In the genomic region with DNA sequence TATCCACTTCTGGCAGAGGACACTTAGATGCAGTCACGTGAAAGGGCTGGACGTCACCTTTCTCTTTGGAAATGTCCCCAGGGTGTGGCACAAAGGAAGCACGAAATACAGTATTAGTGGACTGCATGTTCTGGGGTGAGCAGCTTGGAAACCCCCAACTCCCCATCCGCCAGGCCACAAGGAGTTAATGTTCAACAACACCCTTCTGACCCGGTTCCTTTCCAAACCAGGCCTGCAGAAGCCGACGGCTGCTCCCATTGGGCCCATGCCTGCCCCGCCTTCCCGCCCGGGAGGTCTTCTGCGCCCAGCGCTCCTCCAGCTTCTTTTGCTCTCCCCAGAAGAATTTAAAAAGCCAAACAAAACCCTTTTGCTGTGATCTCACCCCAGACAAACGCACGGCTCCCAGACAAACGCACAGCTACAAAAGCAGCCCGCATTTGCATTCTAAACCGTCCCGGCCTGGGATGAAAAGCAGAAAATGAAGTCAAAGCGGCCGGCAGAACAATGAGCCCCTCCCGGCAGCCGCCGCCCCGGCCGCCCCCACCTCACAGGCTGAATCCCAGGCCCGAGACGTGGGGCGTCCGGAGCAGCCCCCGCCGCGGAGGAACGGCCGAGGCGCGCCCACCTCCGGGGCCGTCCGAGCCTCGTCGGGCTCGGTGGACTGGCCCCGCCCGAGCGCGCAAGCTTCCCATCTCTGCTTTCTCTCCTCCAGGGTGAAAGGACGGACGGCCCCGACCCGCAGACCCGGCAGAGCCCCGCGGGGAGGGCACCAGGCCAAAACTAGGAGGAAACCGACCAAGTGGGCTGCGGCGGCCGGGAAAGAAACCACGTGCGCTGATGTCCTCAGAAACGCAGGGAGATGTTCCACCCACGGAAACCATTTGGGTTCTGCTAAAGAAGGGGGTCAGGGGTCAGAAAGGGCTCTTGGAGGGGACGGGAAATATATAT, we compare ENCODE assay signal across 2 cellular contexts.
TF ChIP-seq lines count a peak whose summit lies in the region.

No MANE protein-coding gene starts in this region.

TF ChIP-seq in SK-N-SH, 30 proteins besides CTCF, POLR2A, EP300 and RAD21 (continued from another document):
- TF ChIP-seq, protein P1, sequence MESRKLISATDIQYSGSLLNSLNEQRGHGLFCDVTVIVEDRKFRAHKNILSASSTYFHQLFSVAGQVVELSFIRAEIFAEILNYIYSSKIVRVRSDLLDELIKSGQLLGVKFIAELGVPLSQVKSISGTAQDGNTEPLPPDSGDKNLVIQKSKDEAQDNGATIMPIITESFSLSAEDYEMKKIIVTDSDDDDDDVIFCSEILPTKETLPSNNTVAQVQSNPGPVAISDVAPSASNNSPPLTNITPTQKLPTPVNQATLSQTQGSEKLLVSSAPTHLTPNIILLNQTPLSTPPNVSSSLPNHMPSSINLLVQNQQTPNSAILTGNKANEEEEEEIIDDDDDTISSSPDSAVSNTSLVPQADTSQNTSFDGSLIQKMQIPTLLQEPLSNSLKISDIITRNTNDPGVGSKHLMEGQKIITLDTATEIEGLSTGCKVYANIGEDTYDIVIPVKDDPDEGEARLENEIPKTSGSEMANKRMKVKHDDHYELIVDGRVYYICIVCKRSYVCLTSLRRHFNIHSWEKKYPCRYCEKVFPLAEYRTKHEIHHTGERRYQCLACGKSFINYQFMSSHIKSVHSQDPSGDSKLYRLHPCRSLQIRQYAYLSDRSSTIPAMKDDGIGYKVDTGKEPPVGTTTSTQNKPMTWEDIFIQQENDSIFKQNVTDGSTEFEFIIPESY (IDR thresholded peaks at IDR 0.05; ENCODE audit: borderline replicate concordance, low read depth) = no peak
- no peak for TF ChIP-seq YY1 (IDR thresholded peaks at IDR 0.05; ENCODE audit: low read depth)
- TF ChIP-seq, protein P2, sequence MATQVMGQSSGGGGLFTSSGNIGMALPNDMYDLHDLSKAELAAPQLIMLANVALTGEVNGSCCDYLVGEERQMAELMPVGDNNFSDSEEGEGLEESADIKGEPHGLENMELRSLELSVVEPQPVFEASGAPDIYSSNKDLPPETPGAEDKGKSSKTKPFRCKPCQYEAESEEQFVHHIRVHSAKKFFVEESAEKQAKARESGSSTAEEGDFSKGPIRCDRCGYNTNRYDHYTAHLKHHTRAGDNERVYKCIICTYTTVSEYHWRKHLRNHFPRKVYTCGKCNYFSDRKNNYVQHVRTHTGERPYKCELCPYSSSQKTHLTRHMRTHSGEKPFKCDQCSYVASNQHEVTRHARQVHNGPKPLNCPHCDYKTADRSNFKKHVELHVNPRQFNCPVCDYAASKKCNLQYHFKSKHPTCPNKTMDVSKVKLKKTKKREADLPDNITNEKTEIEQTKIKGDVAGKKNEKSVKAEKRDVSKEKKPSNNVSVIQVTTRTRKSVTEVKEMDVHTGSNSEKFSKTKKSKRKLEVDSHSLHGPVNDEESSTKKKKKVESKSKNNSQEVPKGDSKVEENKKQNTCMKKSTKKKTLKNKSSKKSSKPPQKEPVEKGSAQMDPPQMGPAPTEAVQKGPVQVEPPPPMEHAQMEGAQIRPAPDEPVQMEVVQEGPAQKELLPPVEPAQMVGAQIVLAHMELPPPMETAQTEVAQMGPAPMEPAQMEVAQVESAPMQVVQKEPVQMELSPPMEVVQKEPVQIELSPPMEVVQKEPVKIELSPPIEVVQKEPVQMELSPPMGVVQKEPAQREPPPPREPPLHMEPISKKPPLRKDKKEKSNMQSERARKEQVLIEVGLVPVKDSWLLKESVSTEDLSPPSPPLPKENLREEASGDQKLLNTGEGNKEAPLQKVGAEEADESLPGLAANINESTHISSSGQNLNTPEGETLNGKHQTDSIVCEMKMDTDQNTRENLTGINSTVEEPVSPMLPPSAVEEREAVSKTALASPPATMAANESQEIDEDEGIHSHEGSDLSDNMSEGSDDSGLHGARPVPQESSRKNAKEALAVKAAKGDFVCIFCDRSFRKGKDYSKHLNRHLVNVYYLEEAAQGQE (IDR thresholded peaks at IDR 0.05; ENCODE audit: low read depth, low read length) = no peak
- no peak for TF ChIP-seq RCOR1 (IDR thresholded peaks at IDR 0.05; ENCODE audit: low read length)
- TF ChIP-seq FOSL2 (IDR thresholded peaks at IDR 0.05; ENCODE audit: borderline replicate concordance, low read depth) = no peak
- no peak for TF ChIP-seq FOXM1 (IDR thresholded peaks at IDR 0.05; ENCODE audit: low read depth)
- no peak for TF ChIP-seq ELF1 (IDR thresholded peaks at IDR 0.05)
- no peak for TF ChIP-seq SMC3 (IDR thresholded peaks at IDR 0.05; ENCODE audit: low read depth, low read length)
- TF ChIP-seq GATA2 (CRISPR knock-in tag; IDR thresholded peaks at IDR 0.05) = no peak
- TF ChIP-seq FOXJ3 (CRISPR knock-in tag; IDR thresholded peaks at IDR 0.05) = no peak
- TF ChIP-seq CHD2 (IDR thresholded peaks at IDR 0.05; ENCODE audit: low read length, partially characterized antibody) = no peak
- TF ChIP-seq, protein P3, sequence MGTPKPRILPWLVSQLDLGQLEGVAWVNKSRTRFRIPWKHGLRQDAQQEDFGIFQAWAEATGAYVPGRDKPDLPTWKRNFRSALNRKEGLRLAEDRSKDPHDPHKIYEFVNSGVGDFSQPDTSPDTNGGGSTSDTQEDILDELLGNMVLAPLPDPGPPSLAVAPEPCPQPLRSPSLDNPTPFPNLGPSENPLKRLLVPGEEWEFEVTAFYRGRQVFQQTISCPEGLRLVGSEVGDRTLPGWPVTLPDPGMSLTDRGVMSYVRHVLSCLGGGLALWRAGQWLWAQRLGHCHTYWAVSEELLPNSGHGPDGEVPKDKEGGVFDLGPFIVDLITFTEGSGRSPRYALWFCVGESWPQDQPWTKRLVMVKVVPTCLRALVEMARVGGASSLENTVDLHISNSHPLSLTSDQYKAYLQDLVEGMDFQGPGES (IDR thresholded peaks at IDR 0.05; ENCODE audit: low read depth, low read length) = no peak
- no peak for TF ChIP-seq JUND (IDR thresholded peaks at IDR 0.05)
- no peak for TF ChIP-seq TCF12 (IDR thresholded peaks at IDR 0.05)
- TF ChIP-seq RXRA (IDR thresholded peaks at IDR 0.05; ENCODE audit: borderline replicate concordance, low read depth) = no peak

TF ChIP-seq in SK-N-SH treated with all-trans-retinoic acid at 6 μM for 48 hours, 23 proteins besides CTCF, POLR2A, EP300 and RAD21 (continued from another document):
- TF ChIP-seq, protein P4, sequence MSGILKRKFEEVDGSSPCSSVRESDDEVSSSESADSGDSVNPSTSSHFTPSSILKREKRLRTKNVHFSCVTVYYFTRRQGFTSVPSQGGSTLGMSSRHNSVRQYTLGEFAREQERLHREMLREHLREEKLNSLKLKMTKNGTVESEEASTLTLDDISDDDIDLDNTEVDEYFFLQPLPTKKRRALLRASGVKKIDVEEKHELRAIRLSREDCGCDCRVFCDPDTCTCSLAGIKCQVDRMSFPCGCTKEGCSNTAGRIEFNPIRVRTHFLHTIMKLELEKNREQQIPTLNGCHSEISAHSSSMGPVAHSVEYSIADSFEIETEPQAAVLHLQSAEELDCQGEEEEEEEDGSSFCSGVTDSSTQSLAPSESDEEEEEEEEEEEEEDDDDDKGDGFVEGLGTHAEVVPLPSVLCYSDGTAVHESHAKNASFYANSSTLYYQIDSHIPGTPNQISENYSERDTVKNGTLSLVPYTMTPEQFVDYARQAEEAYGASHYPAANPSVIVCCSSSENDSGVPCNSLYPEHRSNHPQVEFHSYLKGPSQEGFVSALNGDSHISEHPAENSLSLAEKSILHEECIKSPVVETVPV (CRISPR knock-in tag; IDR thresholded peaks at IDR 0.05) = no peak
- TF ChIP-seq ZNF70 (CRISPR knock-in tag; IDR thresholded peaks at IDR 0.05) (no peak), SNAI2 (CRISPR knock-in tag; IDR thresholded peaks at IDR 0.05) (no peak), BACH2 (CRISPR knock-in tag; IDR thresholded peaks at IDR 0.05; ENCODE audit: borderline replicate concordance) (no peak), POU6F1 (CRISPR knock-in tag; IDR thresholded peaks at IDR 0.05; ENCODE audit: borderline replicate concordance, low read depth) (no peak), ZC3H10 (CRISPR knock-in tag; IDR thresholded peaks at IDR 0.05) (no peak), CSDC2 (CRISPR knock-in tag; IDR thresholded peaks at IDR 0.05) (no peak), TOX (CRISPR knock-in tag; IDR thresholded peaks at IDR 0.05; ENCODE audit: borderline replicate concordance) (no peak), TCF4 (CRISPR knock-in tag; IDR thresholded peaks at IDR 0.05; ENCODE audit: borderline replicate concordance) (no peak)
- TF ChIP-seq, protein P5, sequence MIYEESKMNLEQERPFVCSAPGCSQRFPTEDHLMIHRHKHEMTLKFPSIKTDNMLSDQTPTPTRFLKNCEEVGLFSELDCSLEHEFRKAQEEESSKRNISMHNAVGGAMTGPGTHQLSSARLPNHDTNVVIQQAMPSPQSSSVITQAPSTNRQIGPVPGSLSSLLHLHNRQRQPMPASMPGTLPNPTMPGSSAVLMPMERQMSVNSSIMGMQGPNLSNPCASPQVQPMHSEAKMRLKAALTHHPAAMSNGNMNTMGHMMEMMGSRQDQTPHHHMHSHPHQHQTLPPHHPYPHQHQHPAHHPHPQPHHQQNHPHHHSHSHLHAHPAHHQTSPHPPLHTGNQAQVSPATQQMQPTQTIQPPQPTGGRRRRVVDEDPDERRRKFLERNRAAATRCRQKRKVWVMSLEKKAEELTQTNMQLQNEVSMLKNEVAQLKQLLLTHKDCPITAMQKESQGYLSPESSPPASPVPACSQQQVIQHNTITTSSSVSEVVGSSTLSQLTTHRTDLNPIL (CRISPR knock-in tag; IDR thresholded peaks at IDR 0.05; ENCODE audit: low read depth) = no peak
